29 cellular contexts compared by ENCODE assay signal in the genomic region with DNA sequence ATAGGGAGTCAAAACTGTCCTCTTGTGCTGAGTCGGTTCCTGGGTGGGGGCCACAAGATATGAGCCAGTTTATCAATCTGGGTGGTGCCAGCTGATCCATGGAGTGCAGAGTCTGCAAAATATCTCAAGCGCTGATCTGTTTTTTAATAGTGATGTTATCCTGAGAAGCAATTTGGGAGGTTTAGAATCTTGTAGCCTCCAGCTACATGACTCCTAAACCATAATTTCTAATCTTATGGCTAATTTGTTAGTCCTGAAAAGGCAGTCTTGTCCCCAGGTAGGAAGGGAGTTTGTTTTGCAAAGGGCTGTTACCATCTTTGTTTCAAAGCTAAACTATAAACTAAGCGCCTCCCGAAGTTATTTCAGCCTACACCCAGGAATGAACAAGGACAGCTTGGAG. TPM values are rescaled to one million over a fixed set of nuclear protein-coding genes. Genes with fewer than 3 reads are reported as not detected.
A peak's percentile ranks its signal among the peaks of the same experiment; 100 is the strongest.
DNase-seq lines count a peak whose midpoint lies in the region; ATAC-seq and TF ChIP-seq lines count a peak whose summit lies in the region.
"Had no signal": no experiment of that assay in that cellular context is flagged by ENCODE, and none has a peak within 500 bp of the region (broad histone marks: within the 10 kb centered on the region; RNA-seq: fewer than 3 reads in every experiment).

No MANE protein-coding gene starts in this region.

- H3K36me3 ChIP-seq in SK-N-MC (ENCODE audit: insufficient read depth, low read length) (peaks cover 4% of the 10 kb centered on the region; the same call in 1 of the 2 replicates), neural progenitor cell (no peaks in the 10 kb centered on the region)
- H3K36me3 ChIP-seq: left lung, Peyer's patch, transverse colon had no signal

- peak overlapping the region; percentile 51 for H3K27ac Mint-ChIP-seq in activated naive CD4-positive, alpha-beta T cell treated with anti-CD3 and anti-CD28 coated beads, Interleukin-2, amount 50 U/mL, for 24 hours
- no peak overlapping the region for H3K27ac Mint-ChIP-seq in neural progenitor cell
- no peak overlapping the region for H3K27ac Mint-ChIP-seq in stimulated activated memory B cell treated with anti-CD40 and anti-IgM and Interleukin-4, amounts not matched to agents 10 μg/mL and 1 μg/mL and 100 μg/mL, for 72 hours
- H3K27ac Mint-ChIP-seq: activated CD4-positive, alpha-beta T cell treated with anti-CD3 and anti-CD28 coated beads, Interleukin-2, amount 10 ng/mL, durations not matched to agents 24 days and 14 days; activated T-helper 2 cell treated with anti-CD3 and anti-CD28 coated beads, Interferon-gamma antibody, Interleukin-2, Interleukin-4, amounts not matched to agents 10 μg/mL and 5 μg/mL and 100 μg/mL, durations not matched to agents 14 hours and 24 hours and 36 hours; stimulated activated effector memory CD8-positive, alpha-beta T cell treated with anti-CD3 and anti-CD28 coated beads, Interleukin-12 subunit alpha, Interleukin-12 subunit beta, amount 100 ng/mL, for 72 hours had no signal

- H3K4me2 ChIP-seq in neural progenitor cell, result no peak overlapping the region

- peaks cover 23% of the 10 kb centered on the region for H4K20me1 ChIP-seq in neural progenitor cell (ENCODE audit: low read depth)

- H2AFZ ChIP-seq in neural progenitor cell (replicated peaks), result no peak overlapping the region

- H3K27ac ChIP-seq in SK-N-MC, result peak overlapping the region; percentile 57
- no peak overlapping the region for H3K27ac ChIP-seq in neural progenitor cell
- H3K27ac ChIP-seq: left lung, Peyer's patch, transverse colon, VCaP had no signal

- DNase-seq in activated naive CD4-positive, alpha-beta T cell treated with anti-CD3 and anti-CD28 coated beads, Interleukin-2, amount 50 U/mL, for 16 hours, result no peak
- DNase-seq in SK-N-MC (ENCODE audit: low read depth, low spot score) (no peak), erythroblast (lab: John Stamatoyannopoulos, UW) (peak; percentile 43 to 64), neural progenitor cell (ENCODE audit: low spot score) (no peak), SKM-1 treated with dmso at 0.1 percent for 144 hours (lab: John Stamatoyannopoulos, UW; ENCODE audit: unreplicated experiment) (no peak)
- DNase-seq: activated CD4-positive, alpha-beta T cell treated with anti-CD3 and anti-CD28 coated beads, Interleukin-2, amount 10 ng/mL, durations not matched to agents 24 days and 14 days; central memory CD4-positive, alpha-beta T cell; head of caudate nucleus; islet precursor cell; mesenchymal stem cell; NCI-H1048; NCI-H1694 treated with DMSO at 0.1 percent for 48 hours; NCI-H446; NCI-H774; Peyer's patch; SHP77 treated with DMSO at 0.1 percent for 48 hours; stimulated activated CD4-positive, alpha-beta T cell treated with anti-CD3 and anti-CD28 coated beads, Interleukin-15, amount 100 ng/mL, for 24 hours; T-helper 9 cell; transverse colon had no signal

- no peak for TF ChIP-seq CTCF in neural progenitor cell (IDR thresholded peaks at IDR 0.05)

- H3F3A ChIP-seq in neural progenitor cell (ENCODE audit: low read depth), result peaks cover 7% of the 10 kb centered on the region

- peaks cover 13% of the 10 kb centered on the region for H3K4me1 Mint-ChIP-seq in activated naive CD4-positive, alpha-beta T cell treated with anti-CD3 and anti-CD28 coated beads, Interleukin-2, amount 50 U/mL, for 24 hours
- peaks cover 16% of the 10 kb centered on the region for H3K4me1 Mint-ChIP-seq in neural progenitor cell
- H3K4me1 Mint-ChIP-seq in stimulated activated memory B cell treated with anti-CD40 and anti-IgM and Interleukin-4, amounts not matched to agents 10 μg/mL and 1 μg/mL and 100 μg/mL, for 72 hours, result peaks cover 13% of the 10 kb centered on the region

- peaks cover 30% of the 10 kb centered on the region for H3K79me2 ChIP-seq in neural progenitor cell (ENCODE audit: low read depth)

- H3K36me3 Mint-ChIP-seq in activated naive CD4-positive, alpha-beta T cell treated with anti-CD3 and anti-CD28 coated beads, Interleukin-2, amount 50 U/mL, for 24 hours, result peaks cover 3% of the 10 kb centered on the region
- H3K36me3 Mint-ChIP-seq in neural progenitor cell, result peaks cover 2% of the 10 kb centered on the region
- no peaks in the 10 kb centered on the region for H3K36me3 Mint-ChIP-seq in stimulated activated memory B cell treated with anti-CD40 and anti-IgM and Interleukin-4, amounts not matched to agents 10 μg/mL and 1 μg/mL and 100 μg/mL, for 72 hours

- H3K4me1 ChIP-seq in neural progenitor cell, result peaks cover 8% of the 10 kb centered on the region

- H3K9ac ChIP-seq in SK-N-MC (ENCODE audit: insufficient read length) (no peak overlapping the region), neural progenitor cell (no peak overlapping the region)

- TF ChIP-seq POLR2A in erythroblast (IDR thresholded peaks at IDR 0.05; ENCODE audit: low read length), result no peak

- no peak for ATAC-seq in stimulated activated memory B cell treated with anti-CD40 and anti-IgM and Interleukin-4, amounts not matched to agents 10 μg/mL and 1 μg/mL and 100 μg/mL, for 72 hours
- no peak for ATAC-seq in HG02610 (IDR thresholded peaks at IDR 0.05; ENCODE audit: unreplicated experiment)
- ATAC-seq: esophagus mucosa; left lung; stimulated activated effector memory CD8-positive, alpha-beta T cell treated with anti-CD3 and anti-CD28 coated beads, Interleukin-12 subunit alpha, Interleukin-12 subunit beta, amount 100 ng/mL, for 72 hours had no signal

- H3K9me3 ChIP-seq in SK-N-MC (ENCODE audit: low read depth, low read length), result no peaks in the 10 kb centered on the region
- no peaks in the 10 kb centered on the region for H3K9me3 ChIP-seq in neural progenitor cell (ENCODE audit: low read depth)
- H3K9me3 ChIP-seq: left lung, Peyer's patch, transverse colon had no signal

- H3K9me3 Mint-ChIP-seq in activated naive CD4-positive, alpha-beta T cell treated with anti-CD3 and anti-CD28 coated beads, Interleukin-2, amount 50 U/mL, for 24 hours, result no peaks in the 10 kb centered on the region
- no peaks in the 10 kb centered on the region for H3K9me3 Mint-ChIP-seq in neural progenitor cell
- no peaks in the 10 kb centered on the region for H3K9me3 Mint-ChIP-seq in stimulated activated memory B cell treated with anti-CD40 and anti-IgM and Interleukin-4, amounts not matched to agents 10 μg/mL and 1 μg/mL and 100 μg/mL, for 72 hours
- H3K9me3 Mint-ChIP-seq: activated CD4-positive, alpha-beta T cell treated with anti-CD3 and anti-CD28 coated beads, Interleukin-2, amount 10 ng/mL, durations not matched to agents 24 days and 14 days; activated T-helper 2 cell treated with anti-CD3 and anti-CD28 coated beads, Interferon-gamma antibody, Interleukin-2, Interleukin-4, amounts not matched to agents 10 μg/mL and 5 μg/mL and 100 μg/mL, durations not matched to agents 14 hours and 24 hours and 36 hours; stimulated activated effector memory CD8-positive, alpha-beta T cell treated with anti-CD3 and anti-CD28 coated beads, Interleukin-12 subunit alpha, Interleukin-12 subunit beta, amount 100 ng/mL, for 72 hours had no signal

- H3K4me3 Mint-ChIP-seq in activated naive CD4-positive, alpha-beta T cell treated with anti-CD3 and anti-CD28 coated beads, Interleukin-2, amount 50 U/mL, for 24 hours, result no peak overlapping the region
- H3K4me3 Mint-ChIP-seq in neural progenitor cell, result peak overlapping the region; percentile 34
- H3K4me3 Mint-ChIP-seq in stimulated activated memory B cell treated with anti-CD40 and anti-IgM and Interleukin-4, amounts not matched to agents 10 μg/mL and 1 μg/mL and 100 μg/mL, for 72 hours, result no peak overlapping the region
- H3K4me3 Mint-ChIP-seq: activated CD4-positive, alpha-beta T cell treated with anti-CD3 and anti-CD28 coated beads, Interleukin-2, amount 10 ng/mL, durations not matched to agents 24 days and 14 days; stimulated activated effector memory CD8-positive, alpha-beta T cell treated with anti-CD3 and anti-CD28 coated beads, Interleukin-12 subunit alpha, Interleukin-12 subunit beta, amount 100 ng/mL, for 72 hours had no signal

- H3K4me3 ChIP-seq in SK-N-MC (no peak overlapping the region), neural progenitor cell (no peak overlapping the region)
- H3K4me3 ChIP-seq: left lung, Peyer's patch, transverse colon had no signal

- no peaks in the 10 kb centered on the region for H3K27me3 ChIP-seq in neural progenitor cell
- H3K27me3 ChIP-seq: left lung, Peyer's patch, transverse colon had no signal

- H3K27me3 Mint-ChIP-seq in activated naive CD4-positive, alpha-beta T cell treated with anti-CD3 and anti-CD28 coated beads, Interleukin-2, amount 50 U/mL, for 24 hours, result no peaks in the 10 kb centered on the region
- no peaks in the 10 kb centered on the region for H3K27me3 Mint-ChIP-seq in neural progenitor cell (ENCODE audit: insufficient read depth, low read depth)
- H3K27me3 Mint-ChIP-seq in stimulated activated memory B cell treated with anti-CD40 and anti-IgM and Interleukin-4, amounts not matched to agents 10 μg/mL and 1 μg/mL and 100 μg/mL, for 72 hours, result no peaks in the 10 kb centered on the region
- H3K27me3 Mint-ChIP-seq: activated CD4-positive, alpha-beta T cell treated with anti-CD3 and anti-CD28 coated beads, Interleukin-2, amount 10 ng/mL, durations not matched to agents 24 days and 14 days had no signal

RNA-seq across cellular contexts. Expression of a gene that starts 1.7 kb away (rescaled TPM):
- total RNA-seq in neural progenitor cell (ENCODE audit: low replicate concordance), result 0.93 and 2.2 TPM in 2 replicates
- total RNA-seq: Peyer's patch had no signal

RNA-seq across cellular contexts. Expression of a gene that starts 1.8 kb away (rescaled TPM):
- 44.1 and 58.7 TPM in 2 replicates for total RNA-seq in neural progenitor cell (ENCODE audit: low replicate concordance)

RNA-seq across cellular contexts. Expression of a gene that starts 17.7 kb away (rescaled TPM):
- not detected in 2 replicates for total RNA-seq in neural progenitor cell (ENCODE audit: low replicate concordance)
- total RNA-seq: esophagus mucosa, fibroblast of villous mesenchyme, G401, Peyer's patch, transverse colon had no signal

RNA-seq across cellular contexts. Expression of a gene that starts 27.7 kb away (rescaled TPM):
- 11.9 and 51.4 TPM in 2 replicates for total RNA-seq in neural progenitor cell (ENCODE audit: low replicate concordance)

RNA-seq across cellular contexts. Expression of a gene that starts 27.9 kb away (rescaled TPM):
- total RNA-seq in neural progenitor cell (ENCODE audit: low replicate concordance), result 22.4 and 27.8 TPM in 2 replicates

Comparison
In these comparisons a context has a peak if more than half of its experiments do, and no peak if none do; other contexts are left out.
1. DNase-seq: peak in erythroblast (2 of 2); none in activated naive CD4-positive, alpha-beta T cell treated with anti-CD3 and anti-CD28 coated beads, Interleukin-2, amount 50 U/mL, for 16 hours (single experiment), SK-N-MC (single experiment), neural progenitor cell (single experiment) and SKM-1 treated with dmso at 0.1 percent for 144 hours (single experiment).